ENCODE assay signal across 8 cellular contexts in the genomic region with DNA sequence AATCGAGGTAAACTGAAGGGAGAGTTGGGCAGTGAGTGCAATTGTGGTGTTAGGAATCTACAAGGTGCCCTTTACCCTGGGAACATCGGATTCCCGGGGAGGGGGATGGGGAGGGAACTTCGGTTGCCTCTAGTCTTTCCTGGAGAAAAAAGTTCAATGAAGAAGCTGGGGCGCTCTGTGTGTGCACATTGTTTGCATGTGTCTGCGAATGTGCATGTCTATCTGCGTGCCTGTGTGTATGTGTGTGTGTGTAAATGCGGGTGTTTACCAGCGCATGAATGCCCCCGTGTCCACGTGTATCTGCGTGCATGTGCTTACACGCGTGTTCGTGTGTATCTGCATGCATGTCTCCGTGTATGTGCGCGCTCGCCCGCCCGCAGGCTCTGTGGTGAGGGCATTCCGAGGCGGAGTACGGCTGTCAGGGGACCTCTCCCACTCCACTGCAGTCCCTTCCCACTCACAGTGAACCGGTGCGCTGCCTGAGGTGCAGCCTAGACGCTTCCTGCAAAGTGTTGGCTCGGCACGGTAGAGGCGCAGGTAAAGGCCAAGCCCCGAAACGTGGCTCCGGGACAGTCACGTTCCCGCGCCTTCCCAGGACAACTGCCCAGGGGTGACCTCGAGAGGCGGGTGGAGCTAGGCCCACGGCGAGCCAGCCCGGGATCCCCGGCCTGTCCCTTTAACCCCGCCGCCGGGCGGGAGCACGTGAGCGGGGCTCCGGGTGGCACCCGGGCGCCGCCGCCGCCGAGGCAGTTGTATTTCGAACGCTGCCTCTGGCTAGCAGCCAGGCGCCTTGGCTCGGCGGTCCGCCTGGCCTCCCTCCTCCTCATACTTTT. TPM values are rescaled to one million over a fixed set of nuclear protein-coding genes. Genes with fewer than 3 reads are reported as not detected.
A peak's percentile ranks its signal among the peaks of the same experiment; 100 is the strongest.
DNase-seq lines count a peak whose midpoint lies in the region; ATAC-seq lines count a peak whose summit lies in the region.

No MANE protein-coding gene starts in this region.

- peak overlapping the region; percentile 82 for H3K4me3 Mint-ChIP-seq in activated naive CD4-positive, alpha-beta T cell treated with anti-CD3 and anti-CD28 coated beads, Interleukin-2, amount 50 U/mL, for 24 hours

- intact Hi-C loops in left ventricle myocardium superior (cut with micrococcal nuclease), result no loop called here

- H3K27me3 ChIP-seq in rectal smooth muscle tissue (ENCODE audit: control insufficient read depth, insufficient read depth, low read length), result peaks cover 15% of the 10 kb centered on the region

- no peak overlapping the region for H3K27ac ChIP-seq in rectal smooth muscle tissue (ENCODE audit: low read depth, low read length)

- no peaks in the 10 kb centered on the region for H3K9me3 Mint-ChIP-seq in activated naive CD4-positive, alpha-beta T cell treated with anti-CD3 and anti-CD28 coated beads, Interleukin-2, amount 50 U/mL, for 24 hours

- no peaks in the 10 kb centered on the region for H3K4me1 ChIP-seq in rectal smooth muscle tissue (ENCODE audit: control insufficient read depth, insufficient read depth, low read length)

- ATAC-seq in left ventricle myocardium superior, result peak; percentile 74
- ATAC-seq in HG02678 (IDR thresholded peaks at IDR 0.05; ENCODE audit: unreplicated experiment), result no peak
- ATAC-seq in GM21825 (IDR thresholded peaks at IDR 0.05; ENCODE audit: unreplicated experiment), result no peak

- peak overlapping the region; percentile 82 for H3K4me3 ChIP-seq in rectal smooth muscle tissue (ENCODE audit: low read length)

- H3K36me3 ChIP-seq in rectal smooth muscle tissue (ENCODE audit: control insufficient read depth, insufficient read depth, low read length), result no peaks in the 10 kb centered on the region

- peaks cover 18% of the 10 kb centered on the region for H3K4me1 Mint-ChIP-seq in activated naive CD4-positive, alpha-beta T cell treated with anti-CD3 and anti-CD28 coated beads, Interleukin-2, amount 50 U/mL, for 24 hours

- no peak overlapping the region for H3K27ac Mint-ChIP-seq in activated naive CD4-positive, alpha-beta T cell treated with anti-CD3 and anti-CD28 coated beads, Interleukin-2, amount 50 U/mL, for 24 hours

- peak; percentile 79 for DNase-seq in EL
- peak; percentile 74 for DNase-seq in HuH-7.5 (ENCODE audit: low spot score)
- DNase-seq in left ventricle myocardium superior, result peak; percentile 56
- no peak for DNase-seq in MV-4-11 (lab: John Stamatoyannopoulos, UW)

- peaks cover 49% of the 10 kb centered on the region for H3K27me3 Mint-ChIP-seq in activated naive CD4-positive, alpha-beta T cell treated with anti-CD3 and anti-CD28 coated beads, Interleukin-2, amount 50 U/mL, for 24 hours

- H3K36me3 Mint-ChIP-seq in activated naive CD4-positive, alpha-beta T cell treated with anti-CD3 and anti-CD28 coated beads, Interleukin-2, amount 50 U/mL, for 24 hours, result no peaks in the 10 kb centered on the region

- no peak overlapping the region for H3K9ac ChIP-seq in rectal smooth muscle tissue (ENCODE audit: low read length)

RNA-seq across cellular contexts. Expression of a gene that starts 0.6 kb away (rescaled TPM):
- not detected for total RNA-seq in left ventricle myocardium superior
